ENCODE assay signal across 23 cellular contexts in the genomic region with DNA sequence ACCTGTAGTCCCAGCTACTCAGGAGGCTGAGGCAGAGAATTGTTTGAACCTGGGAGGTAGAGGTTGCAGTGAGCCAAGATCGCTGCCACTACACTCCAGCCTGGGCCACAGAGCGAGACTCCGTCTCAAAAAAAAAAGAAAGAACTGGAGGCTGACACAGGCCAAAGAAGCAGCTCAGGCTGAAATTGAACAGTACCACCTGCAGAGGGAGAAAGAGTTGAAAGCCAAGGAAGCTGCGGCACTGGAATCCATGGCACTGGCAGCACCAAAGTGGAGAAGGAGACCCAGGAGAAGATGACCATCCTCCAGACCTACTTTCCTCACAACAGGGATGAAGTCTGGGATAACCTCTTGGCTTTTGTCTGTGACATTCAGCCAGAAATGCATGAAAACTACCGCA. TPM values are rescaled to one million over a fixed set of nuclear protein-coding genes. Genes with fewer than 3 reads are reported as not detected.
A peak's percentile ranks its signal among the peaks of the same experiment; 100 is the strongest.
DNase-seq lines count a peak whose midpoint lies in the region; ATAC-seq and TF ChIP-seq lines count a peak whose summit lies in the region.
"Had no signal": no experiment of that assay in that cellular context is flagged by ENCODE, and none has a peak within 500 bp of the region (broad histone marks: within the 10 kb centered on the region; RNA-seq: fewer than 3 reads in every experiment).

No MANE protein-coding gene starts in this region.

- TF ChIP-seq POLR2A in NB4 (IDR thresholded peaks at IDR 0.05; ENCODE audit: extremely low read depth, insufficient read length) = no peak

- H3K4me3 Mint-ChIP-seq in activated naive CD4-positive, alpha-beta T cell treated with anti-CD3 and anti-CD28 coated beads for 36 hours = no peak overlapping the region
- H3K4me3 Mint-ChIP-seq: naive thymus-derived CD8-positive, alpha-beta T cell had no signal

- H3K4me3 ChIP-seq in BE2C (ENCODE audit: low read depth, low read length) = no peak overlapping the region
- H3K4me3 ChIP-seq in NB4 (ENCODE audit: low read depth, low read length) = no peak overlapping the region
- no peak overlapping the region for H3K4me3 ChIP-seq in fibroblast of pulmonary artery (replicated peaks; ENCODE audit: low read depth, low read length)
- no peak overlapping the region for H3K4me3 ChIP-seq in effector memory CD4-positive, alpha-beta T cell (ENCODE audit: insufficient read depth, low read depth, low read length, poor library complexity, severe bottlenecking)
- H3K4me3 ChIP-seq: cardiac muscle cell, heart right ventricle, MG63, suprapubic skin had no signal

- intact Hi-C loops in activated naive CD4-positive, alpha-beta T cell treated with anti-CD3 and anti-CD28 coated beads for 36 hours (cut with micrococcal nuclease) = no loop called here

- no peak overlapping the region for H3K27ac ChIP-seq in effector memory CD4-positive, alpha-beta T cell (ENCODE audit: insufficient read depth, low read length, poor library complexity, severe bottlenecking)
- H3K27ac ChIP-seq: C4-2B, heart right ventricle, parathyroid adenoma, suprapubic skin had no signal

- TF ChIP-seq CTCF in BE2C (IDR thresholded peaks at IDR 0.05; ENCODE audit: low read depth, low read length) = peak; percentile 29; the same call in 1 of the 2 replicates
- TF ChIP-seq CTCF in NB4 (IDR thresholded peaks at IDR 0.05; ENCODE audit: low read depth, low read length) = peak; percentile 2
- TF ChIP-seq CTCF in fibroblast of pulmonary artery (IDR thresholded peaks at IDR 0.05; ENCODE audit: low read length, missing control alignments) = peak; percentile 11

- no peaks in the 10 kb centered on the region for H3K27me3 ChIP-seq in BE2C
- no peaks in the 10 kb centered on the region for H3K27me3 ChIP-seq in effector memory CD4-positive, alpha-beta T cell (replicated peaks; ENCODE audit: control insufficient read depth, insufficient read depth, low read length, poor library complexity, severe bottlenecking)
- H3K27me3 ChIP-seq: cardiac muscle cell, heart right ventricle, suprapubic skin had no signal

- no peaks in the 10 kb centered on the region for H3K36me3 Mint-ChIP-seq in activated naive CD4-positive, alpha-beta T cell treated with anti-CD3 and anti-CD28 coated beads for 36 hours (ENCODE audit: low read depth)
- H3K36me3 Mint-ChIP-seq: naive thymus-derived CD8-positive, alpha-beta T cell had no signal

- no peak for ATAC-seq in HG02642 (IDR thresholded peaks at IDR 0.05; ENCODE audit: poor library complexity, unreplicated experiment)
- ATAC-seq: heart right ventricle; naive thymus-derived CD8-positive, alpha-beta T cell had no signal

- H3K27me3 Mint-ChIP-seq in activated naive CD4-positive, alpha-beta T cell treated with anti-CD3 and anti-CD28 coated beads for 36 hours (ENCODE audit: low read depth) = peaks cover 2% of the 10 kb centered on the region

- CTCF ChIA-PET in activated naive CD4-positive, alpha-beta T cell treated with anti-CD3 and anti-CD28 coated beads for 36 hours (lab: Charles Lee) = interaction anchor here (0.5 to 2.7 kb wide), 4 partner anchors 9 to 243 kb away, joined by 3 to 18 read pairs (median 4); partner anchors contain the start of gene TMEM141

- peaks cover 4% of the 10 kb centered on the region for H3K4me1 Mint-ChIP-seq in activated naive CD4-positive, alpha-beta T cell treated with anti-CD3 and anti-CD28 coated beads for 36 hours (ENCODE audit: low read depth)

- no peak for DNase-seq in BE2C
- no peak for DNase-seq in NB4 (ENCODE audit: low read depth)
- DNase-seq in fibroblast of pulmonary artery (ENCODE audit: low read depth) = no peak
- DNase-seq in activated naive CD4-positive, alpha-beta T cell treated with anti-CD3 and anti-CD28 coated beads for 36 hours = no peak
- no peak for DNase-seq in effector memory CD4-positive, alpha-beta T cell
- DNase-seq: effector CD4-positive, alpha-beta T cell; heart right ventricle; MG63; NCI-H187; NCI-H524 treated with DMSO at 0.1 percent for 48 hours; SHP77; small intestine; stimulated activated CD4-positive, alpha-beta T cell treated with anti-CD3 and anti-CD28 coated beads, Interleukin-4, amount 100 ng/mL, for 4 hours; stimulated activated CD8-positive, alpha-beta memory T cell treated with anti-CD3 and anti-CD28 coated beads, Interleukin-4, amount 100 ng/mL, for 48 hours had no signal

- no peaks in the 10 kb centered on the region for H3K9me3 Mint-ChIP-seq in activated naive CD4-positive, alpha-beta T cell treated with anti-CD3 and anti-CD28 coated beads for 36 hours
- H3K9me3 Mint-ChIP-seq: naive thymus-derived CD8-positive, alpha-beta T cell had no signal

- H3K4me1 ChIP-seq in BE2C = peaks cover 10% of the 10 kb centered on the region
- no peaks in the 10 kb centered on the region for H3K4me1 ChIP-seq in effector memory CD4-positive, alpha-beta T cell (ENCODE audit: control insufficient read depth, insufficient read depth, low read length, poor library complexity, severe bottlenecking)
- H3K4me1 ChIP-seq: heart right ventricle, parathyroid adenoma, suprapubic skin had no signal

- H3K27ac Mint-ChIP-seq in activated naive CD4-positive, alpha-beta T cell treated with anti-CD3 and anti-CD28 coated beads for 36 hours = no peak overlapping the region
- H3K27ac Mint-ChIP-seq: naive thymus-derived CD8-positive, alpha-beta T cell had no signal

- no peaks in the 10 kb centered on the region for H3K9me3 ChIP-seq in BE2C
- no peaks in the 10 kb centered on the region for H3K9me3 ChIP-seq in effector memory CD4-positive, alpha-beta T cell (ENCODE audit: control insufficient read depth, low read length)
- H3K9me3 ChIP-seq: heart right ventricle, MG63, suprapubic skin had no signal

- H3K36me3 ChIP-seq in BE2C = no peaks in the 10 kb centered on the region
- H3K36me3 ChIP-seq in effector memory CD4-positive, alpha-beta T cell (ENCODE audit: control insufficient read depth, insufficient read depth, low read length) = no peaks in the 10 kb centered on the region
- H3K36me3 ChIP-seq: cardiac muscle cell, heart right ventricle, MG63, suprapubic skin had no signal

RNA-seq across cellular contexts. Expression of gene TMEM141, which starts 11.3 kb away (rescaled TPM):
- 159 TPM for polyA plus RNA-seq in BE2C (2012; ENCODE audit: insufficient read depth, insufficient read length, low read depth)
- total RNA-seq in activated naive CD4-positive, alpha-beta T cell treated with anti-CD3 and anti-CD28 coated beads for 36 hours = 10 to 100 TPM; 38.1 to 39.6 TPM

RNA-seq across cellular contexts. Expression of gene LCN15, which starts 15.5 kb away (rescaled TPM):
- not detected for polyA plus RNA-seq in BE2C (2012; ENCODE audit: insufficient read depth, insufficient read length, low read depth)
- total RNA-seq in activated naive CD4-positive, alpha-beta T cell treated with anti-CD3 and anti-CD28 coated beads for 36 hours = not detected
- total RNA-seq: activated CD8-positive, alpha-beta memory T cell treated with anti-CD3 and anti-CD28 coated beads for 36 hours; naive thymus-derived CD8-positive, alpha-beta T cell; T-helper 1 cell treated with Interleukin-12 subunit alpha and Interleukin-12 subunit beta and Interleukin-4 antibody, amounts not matched to agents 30 ng/mL and 1 ng/mL, for 36 hours had no signal
- polyA plus RNA-seq: cardiac muscle cell; keratinocyte; naive thymus-derived CD8-positive, alpha-beta T cell had no signal

RNA-seq across cellular contexts. Expression of gene CCDC183, which starts 16.3 kb away (rescaled TPM):
- polyA plus RNA-seq in BE2C (2012; ENCODE audit: insufficient read depth, insufficient read length, low read depth) = 10.7 TPM
- under 1 TPM; 0.38 to 0.47 TPM for total RNA-seq in activated naive CD4-positive, alpha-beta T cell treated with anti-CD3 and anti-CD28 coated beads for 36 hours

RNA-seq across cellular contexts. Expression of gene LCN8, which starts 21.8 kb away (rescaled TPM):
- not detected for polyA plus RNA-seq in BE2C (2012; ENCODE audit: insufficient read depth, insufficient read length, low read depth)
- total RNA-seq in activated naive CD4-positive, alpha-beta T cell treated with anti-CD3 and anti-CD28 coated beads for 36 hours = not detected
- total RNA-seq: activated CD8-positive, alpha-beta memory T cell treated with anti-CD3 and anti-CD28 coated beads for 36 hours; cardiac muscle cell; heart right ventricle; suprapubic skin; T-helper 1 cell treated with Interleukin-12 subunit alpha and Interleukin-12 subunit beta and Interleukin-4 antibody, amounts not matched to agents 30 ng/mL and 1 ng/mL, for 36 hours had no signal
- polyA plus RNA-seq: cardiac muscle cell; heart right ventricle; keratinocyte; naive thymus-derived CD8-positive, alpha-beta T cell; small intestine had no signal

RNA-seq across cellular contexts. Expression of gene RABL6, which starts 27.9 kb away (rescaled TPM):
- 164 TPM for polyA plus RNA-seq in BE2C (2012; ENCODE audit: insufficient read depth, insufficient read length, low read depth)
- total RNA-seq in activated naive CD4-positive, alpha-beta T cell treated with anti-CD3 and anti-CD28 coated beads for 36 hours = 10 to 100 TPM; 74.9 to 82.7 TPM
